In the genomic region with DNA sequence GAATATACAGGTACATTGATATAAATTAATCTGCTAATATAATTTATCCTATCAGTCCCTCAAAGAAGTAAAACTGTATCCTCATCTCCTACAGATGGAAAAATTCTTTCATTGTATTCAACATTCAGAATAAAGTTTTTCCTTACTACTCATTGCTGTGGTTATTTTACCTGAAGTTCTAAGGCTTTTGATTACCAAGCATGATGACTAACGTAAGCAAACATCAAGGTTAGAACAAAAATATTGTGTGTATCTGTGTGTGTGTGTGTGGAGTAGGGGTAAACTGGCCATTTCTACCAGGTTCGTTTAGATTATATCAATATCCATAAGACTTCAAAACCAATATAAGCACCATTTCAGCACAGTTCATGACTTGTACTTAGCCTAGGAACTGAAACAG, we compare ENCODE assay signal across 28 cellular contexts.
"Had no signal": no experiment of that assay in that cellular context is flagged by ENCODE, and none has a peak within 500 bp of the region (broad histone marks: within the 10 kb centered on the region; RNA-seq: fewer than 3 reads in every experiment).

No MANE protein-coding gene starts in this region.

- H3K4me3 Mint-ChIP-seq: dendritic cell treated with granulocyte-macrophage colony-stimulating factor and Interleukin-4, amounts not matched to agents 40 ng/mL and 50 ng/mL, for 4 days; effector memory CD8-positive, alpha-beta T cell; endodermal cell had no signal

- H3K4me1 ChIP-seq: esophagus muscularis mucosa, esophagus squamous epithelium, foreskin keratinocyte, gastrocnemius medialis, gastroesophageal sphincter, heart left ventricle, heart right ventricle had no signal

- H3K79me2 ChIP-seq: hepatocyte had no signal

- H3K27me3 ChIP-seq: esophagus muscularis mucosa, esophagus squamous epithelium, foreskin keratinocyte, gastrocnemius medialis, gastroesophageal sphincter, heart left ventricle, heart right ventricle, hepatocyte had no signal

- ATAC-seq: effector memory CD8-positive, alpha-beta T cell; esophagus mucosa; foreskin keratinocyte; gastrocnemius medialis; gastroesophageal sphincter; heart left ventricle had no signal

- H3K4me2 ChIP-seq: hepatocyte had no signal

- FAIRE-seq: endometrium, endothelial cell of umbilical vein, frontal cortex had no signal

- H3K27me3 Mint-ChIP-seq: dendritic cell treated with granulocyte-macrophage colony-stimulating factor and Interleukin-4, amounts not matched to agents 40 ng/mL and 50 ng/mL, for 4 days; effector memory CD8-positive, alpha-beta T cell had no signal

- H3K4me3 ChIP-seq: coronary artery, dorsolateral prefrontal cortex, esophagus muscularis mucosa, esophagus squamous epithelium, gastrocnemius medialis, gastroesophageal sphincter, heart left ventricle, heart right ventricle, hepatocyte had no signal

- H3K36me3 ChIP-seq: esophagus muscularis mucosa, esophagus squamous epithelium, gastrocnemius medialis, gastroesophageal sphincter, heart left ventricle, heart right ventricle had no signal

- H3K4me1 Mint-ChIP-seq: endodermal cell had no signal

- DNase-seq: cortex of kidney; dermis blood vessel endothelial cell; dorsolateral prefrontal cortex; effector CD4-positive, alpha-beta T cell; effector CD8-positive, alpha-beta T cell; effector memory CD4-positive, alpha-beta T cell; effector memory CD8-positive, alpha-beta T cell; endodermal cell; erythroblast; esophagus squamous epithelium; foreskin fibroblast; foreskin keratinocyte; foreskin melanocyte; gastrocnemius medialis; glutamatergic neuron; heart left ventricle; heart right ventricle; hippocampal formation had no signal

- H3K9me3 ChIP-seq: esophagus muscularis mucosa, esophagus squamous epithelium, gastrocnemius medialis had no signal

- H2AFZ ChIP-seq: hepatocyte had no signal

- H3K27ac ChIP-seq: coronary artery, dorsolateral prefrontal cortex, epithelial cell of prostate, esophagus muscularis mucosa, esophagus squamous epithelium, foreskin keratinocyte, gastrocnemius medialis, gastroesophageal sphincter, heart left ventricle, heart right ventricle, hepatocyte had no signal

- H3K27ac Mint-ChIP-seq: dendritic cell treated with granulocyte-macrophage colony-stimulating factor and Interleukin-4, amounts not matched to agents 40 ng/mL and 50 ng/mL, for 4 days; effector memory CD8-positive, alpha-beta T cell; endodermal cell had no signal
